In genomic region chr1:88883156-88883555, GRCh38 we compare ENCODE assay signal across 1 cellular context.
TF ChIP-seq lines count a peak whose summit lies in the region.

No MANE protein-coding gene starts in this region.

TF ChIP-seq in IMR-90, 13 proteins besides CTCF, POLR2A, EP300 and RAD21:
- no peak for TF ChIP-seq MXI1 (IDR thresholded peaks at IDR 0.05; ENCODE audit: borderline replicate concordance, low read depth, low read length)
- TF ChIP-seq MAZ (IDR thresholded peaks at IDR 0.05; ENCODE audit: borderline replicate concordance, low read depth, low read length), result no peak
- no peak for TF ChIP-seq FOS (IDR thresholded peaks at IDR 0.05; ENCODE audit: low read depth, low read length)
